ENCODE assay signal across 1 cellular context in genomic region chr15:64847876-64848716, GRCh38.
TF ChIP-seq lines count a peak whose summit lies in the region.

No MANE protein-coding gene starts in this region.

TF ChIP-seq in K562, 482 proteins besides CTCF, POLR2A, EP300 and RAD21 (continued from another document):
- TF ChIP-seq, protein P1, sequence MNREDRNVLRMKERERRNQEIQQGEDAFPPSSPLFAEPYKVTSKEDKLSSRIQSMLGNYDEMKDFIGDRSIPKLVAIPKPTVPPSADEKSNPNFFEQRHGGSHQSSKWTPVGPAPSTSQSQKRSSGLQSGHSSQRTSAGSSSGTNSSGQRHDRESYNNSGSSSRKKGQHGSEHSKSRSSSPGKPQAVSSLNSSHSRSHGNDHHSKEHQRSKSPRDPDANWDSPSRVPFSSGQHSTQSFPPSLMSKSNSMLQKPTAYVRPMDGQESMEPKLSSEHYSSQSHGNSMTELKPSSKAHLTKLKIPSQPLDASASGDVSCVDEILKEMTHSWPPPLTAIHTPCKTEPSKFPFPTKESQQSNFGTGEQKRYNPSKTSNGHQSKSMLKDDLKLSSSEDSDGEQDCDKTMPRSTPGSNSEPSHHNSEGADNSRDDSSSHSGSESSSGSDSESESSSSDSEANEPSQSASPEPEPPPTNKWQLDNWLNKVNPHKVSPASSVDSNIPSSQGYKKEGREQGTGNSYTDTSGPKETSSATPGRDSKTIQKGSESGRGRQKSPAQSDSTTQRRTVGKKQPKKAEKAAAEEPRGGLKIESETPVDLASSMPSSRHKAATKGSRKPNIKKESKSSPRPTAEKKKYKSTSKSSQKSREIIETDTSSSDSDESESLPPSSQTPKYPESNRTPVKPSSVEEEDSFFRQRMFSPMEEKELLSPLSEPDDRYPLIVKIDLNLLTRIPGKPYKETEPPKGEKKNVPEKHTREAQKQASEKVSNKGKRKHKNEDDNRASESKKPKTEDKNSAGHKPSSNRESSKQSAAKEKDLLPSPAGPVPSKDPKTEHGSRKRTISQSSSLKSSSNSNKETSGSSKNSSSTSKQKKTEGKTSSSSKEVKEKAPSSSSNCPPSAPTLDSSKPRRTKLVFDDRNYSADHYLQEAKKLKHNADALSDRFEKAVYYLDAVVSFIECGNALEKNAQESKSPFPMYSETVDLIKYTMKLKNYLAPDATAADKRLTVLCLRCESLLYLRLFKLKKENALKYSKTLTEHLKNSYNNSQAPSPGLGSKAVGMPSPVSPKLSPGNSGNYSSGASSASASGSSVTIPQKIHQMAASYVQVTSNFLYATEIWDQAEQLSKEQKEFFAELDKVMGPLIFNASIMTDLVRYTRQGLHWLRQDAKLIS (CRISPR knock-in tag; IDR thresholded peaks at IDR 0.05) = no peak
- TF ChIP-seq HINFP (tag; conservative IDR thresholded peaks at IDR 0.05; ENCODE audit: low read depth) = no peak
- TF ChIP-seq HOMEZ (CRISPR knock-in tag; IDR thresholded peaks at IDR 0.05) = no peak
- no peak for TF ChIP-seq NCOA6 (IDR thresholded peaks at IDR 0.05)
- no peak for TF ChIP-seq SRSF7 (optimal IDR thresholded peaks at IDR 0.05; ENCODE audit: low read depth, low read length)
- no peak for TF ChIP-seq HEY1 (CRISPR knock-in tag; IDR thresholded peaks at IDR 0.05; ENCODE audit: borderline replicate concordance)
- no peak for TF ChIP-seq BCOR (IDR thresholded peaks at IDR 0.05)
- peak; percentile 31; the same call in 1 of the 2 replicates for TF ChIP-seq ZNF316 (IDR thresholded peaks at IDR 0.05)
- no peak for TF ChIP-seq RCOR1 (IDR thresholded peaks at IDR 0.05; ENCODE audit: borderline replicate concordance in 1 of 2, low read depth in 2 of 2, low read length in 2 of 2)
- TF ChIP-seq ZKSCAN1 (IDR thresholded peaks at IDR 0.05; ENCODE audit: low read depth, low read length) = no peak
- TF ChIP-seq E4F1 (CRISPR knock-in tag; IDR thresholded peaks at IDR 0.05; ENCODE audit: borderline replicate concordance) = no peak
- TF ChIP-seq ZNF324 (CRISPR knock-in tag; IDR thresholded peaks at IDR 0.05) = no peak
- no peak for TF ChIP-seq KDM2B (CRISPR knock-in tag; IDR thresholded peaks at IDR 0.05)
- TF ChIP-seq NCOA1 (IDR thresholded peaks at IDR 0.05; ENCODE audit: low read depth) = no peak
- no peak for TF ChIP-seq COPS2 (conservative IDR thresholded peaks at IDR 0.05)
- TF ChIP-seq ZBTB34 (CRISPR knock-in tag; IDR thresholded peaks at IDR 0.05) = no peak
- TF ChIP-seq, protein P2, sequence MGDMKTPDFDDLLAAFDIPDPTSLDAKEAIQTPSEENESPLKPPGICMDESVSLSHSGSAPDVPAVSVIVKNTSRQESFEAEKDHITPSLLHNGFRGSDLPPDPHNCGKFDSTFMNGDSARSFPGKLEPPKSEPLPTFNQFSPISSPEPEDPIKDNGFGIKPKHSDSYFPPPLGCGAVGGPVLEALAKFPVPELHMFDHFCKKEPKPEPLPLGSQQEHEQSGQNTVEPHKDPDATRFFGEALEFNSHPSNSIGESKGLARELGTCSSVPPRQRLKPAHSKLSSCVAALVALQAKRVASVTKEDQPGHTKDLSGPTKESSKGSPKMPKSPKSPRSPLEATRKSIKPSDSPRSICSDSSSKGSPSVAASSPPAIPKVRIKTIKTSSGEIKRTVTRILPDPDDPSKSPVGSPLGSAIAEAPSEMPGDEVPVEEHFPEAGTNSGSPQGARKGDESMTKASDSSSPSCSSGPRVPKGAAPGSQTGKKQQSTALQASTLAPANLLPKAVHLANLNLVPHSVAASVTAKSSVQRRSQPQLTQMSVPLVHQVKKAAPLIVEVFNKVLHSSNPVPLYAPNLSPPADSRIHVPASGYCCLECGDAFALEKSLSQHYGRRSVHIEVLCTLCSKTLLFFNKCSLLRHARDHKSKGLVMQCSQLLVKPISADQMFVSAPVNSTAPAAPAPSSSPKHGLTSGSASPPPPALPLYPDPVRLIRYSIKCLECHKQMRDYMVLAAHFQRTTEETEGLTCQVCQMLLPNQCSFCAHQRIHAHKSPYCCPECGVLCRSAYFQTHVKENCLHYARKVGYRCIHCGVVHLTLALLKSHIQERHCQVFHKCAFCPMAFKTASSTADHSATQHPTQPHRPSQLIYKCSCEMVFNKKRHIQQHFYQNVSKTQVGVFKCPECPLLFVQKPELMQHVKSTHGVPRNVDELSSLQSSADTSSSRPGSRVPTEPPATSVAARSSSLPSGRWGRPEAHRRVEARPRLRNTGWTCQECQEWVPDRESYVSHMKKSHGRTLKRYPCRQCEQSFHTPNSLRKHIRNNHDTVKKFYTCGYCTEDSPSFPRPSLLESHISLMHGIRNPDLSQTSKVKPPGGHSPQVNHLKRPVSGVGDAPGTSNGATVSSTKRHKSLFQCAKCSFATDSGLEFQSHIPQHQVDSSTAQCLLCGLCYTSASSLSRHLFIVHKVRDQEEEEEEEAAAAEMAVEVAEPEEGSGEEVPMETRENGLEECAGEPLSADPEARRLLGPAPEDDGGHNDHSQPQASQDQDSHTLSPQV (IDR thresholded peaks at IDR 0.05) = peak; percentile 63
- TF ChIP-seq, protein P3, sequence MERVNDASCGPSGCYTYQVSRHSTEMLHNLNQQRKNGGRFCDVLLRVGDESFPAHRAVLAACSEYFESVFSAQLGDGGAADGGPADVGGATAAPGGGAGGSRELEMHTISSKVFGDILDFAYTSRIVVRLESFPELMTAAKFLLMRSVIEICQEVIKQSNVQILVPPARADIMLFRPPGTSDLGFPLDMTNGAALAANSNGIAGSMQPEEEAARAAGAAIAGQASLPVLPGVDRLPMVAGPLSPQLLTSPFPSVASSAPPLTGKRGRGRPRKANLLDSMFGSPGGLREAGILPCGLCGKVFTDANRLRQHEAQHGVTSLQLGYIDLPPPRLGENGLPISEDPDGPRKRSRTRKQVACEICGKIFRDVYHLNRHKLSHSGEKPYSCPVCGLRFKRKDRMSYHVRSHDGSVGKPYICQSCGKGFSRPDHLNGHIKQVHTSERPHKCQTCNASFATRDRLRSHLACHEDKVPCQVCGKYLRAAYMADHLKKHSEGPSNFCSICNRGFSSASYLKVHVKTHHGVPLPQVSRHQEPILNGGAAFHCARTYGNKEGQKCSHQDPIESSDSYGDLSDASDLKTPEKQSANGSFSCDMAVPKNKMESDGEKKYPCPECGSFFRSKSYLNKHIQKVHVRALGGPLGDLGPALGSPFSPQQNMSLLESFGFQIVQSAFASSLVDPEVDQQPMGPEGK (CRISPR knock-in tag; IDR thresholded peaks at IDR 0.05; ENCODE audit: borderline replicate concordance) = no peak
- no peak for TF ChIP-seq HIVEP1 (CRISPR knock-in tag; IDR thresholded peaks at IDR 0.05)
- TF ChIP-seq ZNF436 (CRISPR knock-in tag; IDR thresholded peaks at IDR 0.05) = no peak
- 0 out of 2 replicates have a peak, but pooled peaks have one; percentile 7 for TF ChIP-seq MAFG (tag; conservative IDR thresholded peaks at IDR 0.05)
- peak in 1 of 3 experiments; percentile 29 for TF ChIP-seq YY1 (IDR thresholded peaks at IDR 0.05; ENCODE audit: borderline replicate concordance in 1 of 3, control insufficient read depth in 1 of 3, extremely low read depth in 1 of 3, insufficient read depth in 3 of 3, insufficient read length in 1 of 3, insufficient replicate concordance in 2 of 3, low read depth in 1 of 3, low read length in 2 of 3)
- no peak for TF ChIP-seq TSHZ1 (CRISPR knock-in tag; IDR thresholded peaks at IDR 0.05)
- peak; percentile 26; the same call in 1 of the 2 replicates for TF ChIP-seq C11orf30 (IDR thresholded peaks at IDR 0.05; ENCODE audit: low read depth)
- TF ChIP-seq NR2C1 (IDR thresholded peaks at IDR 0.05) = peak; percentile 94
- peak; percentile 95 for TF ChIP-seq NR2C1 (tag; IDR thresholded peaks at IDR 0.05)
- TF ChIP-seq SAP30 (IDR thresholded peaks at IDR 0.05; ENCODE audit: borderline replicate concordance, insufficient read depth, low read depth, low read length, poor library complexity, severe bottlenecking) = no peak
